ENCODE assay signal across 9 cellular contexts in genomic region chr20:32017711-32018251, GRCh38. TPM values are rescaled to one million over a fixed set of nuclear protein-coding genes. Genes with fewer than 3 reads are reported as not detected.
DNase-seq lines count a peak whose midpoint lies in the region; ATAC-seq, FAIRE-seq and TF ChIP-seq lines count a peak whose summit lies in the region.
"Had no signal": no experiment of that assay in that cellular context is flagged by ENCODE, and none has a peak within 500 bp of the region (broad histone marks: within the 10 kb centered on the region; RNA-seq: fewer than 3 reads in every experiment).

No MANE protein-coding gene starts in this region.

- H3K4me3 Mint-ChIP-seq in naive thymus-derived CD8-positive, alpha-beta T cell, result peak overlapping the region; percentile 64 to 94 (median 80)

- H3K27ac ChIP-seq in Panc1 (ENCODE audit: low read length) (peak overlapping the region; percentile 5), K562 (ENCODE audit: extremely low read depth, low read depth, low read length) (no peak overlapping the region)

- DNase-seq in ACHN (peak; percentile 43), HuH-7.5 (ENCODE audit: low spot score) (peak; percentile 86), Panc1 (ENCODE audit: low read depth, low spot score) (no peak), K562 (ENCODE audit: extremely low read depth in 1 of 4, low spot score in 3 of 4) (peak; percentile 62 to 81 (median 70)), HUDEP-2 (lab: John Stamatoyannopoulos, UW; ENCODE audit: unreplicated experiment in 76 of 76) (no peak), NCI-H1694 (lab: John Stamatoyannopoulos, UW) (no peak)
- peak in 8 of 10 donors; percentile 13 to 51 (median 46) for DNase-seq in naive thymus-derived CD8-positive, alpha-beta T cell

- no peak for FAIRE-seq in K562 (lab: Jason Lieb, UNC)

- no peaks in the 10 kb centered on the region for H3K36me3 ChIP-seq in Panc1 (ENCODE audit: control insufficient read depth, insufficient read depth, low read length)
- H3K36me3 ChIP-seq in K562 (ENCODE audit: control insufficient read depth, insufficient read depth, low read length), result no peaks in the 10 kb centered on the region

- in situ Hi-C loops in ACHN (cut with HindIII; ENCODE audit: low pct_ligation_motif_present, low pct_unique_long_range_greater_than_20kb, low sequenced_read_pairs), result no loop called here
- in situ Hi-C loops in Panc1 (cut with HindIII; ENCODE audit: low pct_unique_long_range_greater_than_20kb, low sequenced_read_pairs), result no loop called here
- in situ Hi-C loops in K562 (cut with MboI), result no loop called here

- 4% methylated on average over 20 of the region's 35 CpGs for WGBS in K562 (ENCODE audit: insufficient coverage, low coverage, missing lambda C conversion rate)

- H3K4me3 ChIP-seq in Panc1 (ENCODE audit: low read depth in 2 of 2, low read length in 2 of 2) (peak overlapping the region; percentile 34 to 52), K562 (no peak overlapping the region)

- H3K27me3 Mint-ChIP-seq in naive thymus-derived CD8-positive, alpha-beta T cell, result peaks cover 37 to 81% (median 60%) of the 10 kb centered on the region in 5 donors

- peak overlapping the region; percentile 33 for H3K4me2 ChIP-seq in K562 (ENCODE audit: insufficient read depth, low read length)

- no peak overlapping the region for H3K9ac ChIP-seq in K562 (ENCODE audit: insufficient read depth in 1 of 2, low read depth in 2 of 2, low read length in 2 of 2)

- H3K79me2 ChIP-seq in K562 (ENCODE audit: control insufficient read depth, insufficient read depth, low read length), result no peaks in the 10 kb centered on the region

- CTCF ChIA-PET in Panc1 (lab: Charles Lee) (interaction anchor here (0.5 to 1.5 kb wide), 10 partner anchors 11 to 166 kb away, joined by 3 to 5 read pairs (median 3); partner anchors contain the start of gene PDRG1), K562 (lab: Yijun Ruan, JAX; ENCODE audit: low intra/inter-chr PET ratio) (no interaction called here)

- H3K9me3 ChIP-seq in Panc1 (ENCODE audit: control insufficient read depth, insufficient read depth, low read depth, low read length), result no peaks in the 10 kb centered on the region
- H3K9me3 ChIP-seq in K562 (replicated peaks; ENCODE audit: control insufficient read depth, insufficient read depth, low read depth, low read length), result no peaks in the 10 kb centered on the region

- peaks cover 0 to 2% (median 0%) of the 10 kb centered on the region in 9 donors for H3K9me3 Mint-ChIP-seq in naive thymus-derived CD8-positive, alpha-beta T cell

- peaks cover 13 to 27% (median 22%) of the 10 kb centered on the region in 4 donors for H3K4me1 Mint-ChIP-seq in naive thymus-derived CD8-positive, alpha-beta T cell

- H3K9me1 ChIP-seq in K562 (ENCODE audit: control insufficient read depth, insufficient read depth, low read length), result no peaks in the 10 kb centered on the region

- TF ChIP-seq RAD21 in K562 (CRISPR knock-in tag; conservative IDR thresholded peaks at IDR 0.05 in 1 of 2, IDR thresholded peaks at IDR 0.05 in 1 of 2), result no peak; a peak in 1 of 4 replicates

- intact Hi-C loops in Panc1 (cut with micrococcal nuclease; ENCODE audit: unreplicated experiment), result loop anchor here (5.0 kb wide), 1 partner anchor 45 kb away; no protein-coding TSS in a partner anchor
- intact Hi-C loops in K562 (cut with micrococcal nuclease), result loop anchor here (5.0 kb wide), 1 partner anchor 65 kb away; the partner anchor contains the start of gene PDRG1

- TF ChIP-seq POLR2A in K562 (conservative IDR thresholded peaks at IDR 0.05), result no peak

- H3K4me1 ChIP-seq in Panc1 (ENCODE audit: control insufficient read depth, insufficient read depth, low read length), result peaks cover 19% of the 10 kb centered on the region
- H3K4me1 ChIP-seq in K562 (replicated peaks in 1 of 2; ENCODE audit: control insufficient read depth in 2 of 2, insufficient read depth in 2 of 2, low read length in 2 of 2), result peaks cover 6 to 19% of the 10 kb centered on the region in 2 experiments; a peak in 4 of 5 replicates

- H3K36me3 Mint-ChIP-seq in naive thymus-derived CD8-positive, alpha-beta T cell, result peaks cover 0 to 3% (median 0%) of the 10 kb centered on the region in 3 donors

- peak overlapping the region in 1 of 10 donors; percentile 34 for H3K27ac Mint-ChIP-seq in naive thymus-derived CD8-positive, alpha-beta T cell

- H4K20me1 ChIP-seq in K562 (replicated peaks; ENCODE audit: control insufficient read depth, insufficient read depth, low read length), result 0 out of 2 replicates have a peak, but pooled peaks cover 11% of the 10 kb centered on the region

- ATAC-seq in Panc1, result no peak; the same call in 1 of the 2 replicates
- ATAC-seq in K562, result peak; percentile 77
- peak; percentile 66 to 82 for ATAC-seq in naive thymus-derived CD8-positive, alpha-beta T cell
- no peak for ATAC-seq in GM19463 (IDR thresholded peaks at IDR 0.05; ENCODE audit: unreplicated experiment)

- peaks cover 11% of the 10 kb centered on the region; the same call in 1 of the 2 replicates for H3K27me3 ChIP-seq in Panc1 (ENCODE audit: control insufficient read depth, insufficient read depth, low read length)
- peaks cover 23 to 64% of the 10 kb centered on the region in 2 experiments for H3K27me3 ChIP-seq in K562 (ENCODE audit: control insufficient read depth in 2 of 2, insufficient read depth in 2 of 2, low read length in 2 of 2)

- no peak for TF ChIP-seq CTCF in Panc1 (IDR thresholded peaks at IDR 0.05)
- peak; percentile 25 to 45 (median 34); a peak in 2 of 6 replicates for TF ChIP-seq CTCF in K562 (IDR thresholded peaks at IDR 0.05 in 2 of 3, conservative IDR thresholded peaks at IDR 0.05 in 1 of 3; ENCODE audit: insufficient read depth in 2 of 3, low read depth in 1 of 3, low read length in 3 of 3)

- TF ChIP-seq EP300 in K562 (IDR thresholded peaks at IDR 0.05; ENCODE audit: low read length), result no peak

- POLR2A ChIA-PET in Panc1 (lab: Charles Lee), result interaction anchor here (0.5 to 1.0 kb wide), 4 partner anchors 23 to 695 kb away, joined by 3 to 4 read pairs (median 3); no protein-coding TSS in a partner anchor
- POLR2A ChIA-PET in K562 (lab: Yijun Ruan, JAX), result interaction anchor here (1.0 kb wide), 1 partner anchor 10 kb away, joined by 3 read pairs; no protein-coding TSS in a partner anchor
- POLR2A ChIA-PET in naive thymus-derived CD8-positive, alpha-beta T cell (lab: Charles Lee), result no interaction called here

- TSS peak; percentile 84 for BruUV-seq in Panc1 (replicated peaks; lab: Mats Ljungman, UMichigan)
- no TSS peak for BruUV-seq in K562 (replicated peaks; lab: Mats Ljungman, UMichigan)

- H2AFZ ChIP-seq in K562 (ENCODE audit: low read depth, low read length), result peak overlapping the region; percentile 10; the same call in 1 of the 2 replicates

RNA-seq across cellular contexts. Expression of gene CCM2L, which starts 7.5 kb away (rescaled TPM):
- total RNA-seq in Panc1 (2021; ENCODE audit: unreplicated experiment) (45.4 TPM), K562 (2014; rRNA removed) (not detected in 2 replicates), K562 (2014; rRNA removed; fragmentation: Illumina TruSeq; extraction: Trizol) (not detected in 2 replicates), K562 (2015; rRNA removed; fragmentation: Illumina TruSeq; extraction: Trizol) (not detected in 2 replicates), K562 (2021) (not detected in 2 replicates)
- 25.5 TPM for polyA plus RNA-seq in Panc1 (2012; ENCODE audit: insufficient read length)
- not detected in 2 replicates for total RNA-seq in K562 (2011; cell fraction: chromatin; rRNA removed; ENCODE audit: low replicate concordance)
- total RNA-seq in K562 (2011; cell fraction: nucleolus; rRNA removed), result not detected in 2 replicates
- total RNA-seq in K562 (2011; cell fraction: nucleoplasm; rRNA removed), result not detected in 2 replicates
- polyA plus RNA-seq in K562 (2011; rRNA removed) (0.04 TPM in 1 of 2 replicates, not detected in the other), K562 (2014; fragmentation: Illumina TruSeq; extraction: Trizol) (not detected in 2 replicates), K562 (2014; fragmentation: Nextera tagmentation; extraction: Ambion mirVana) (not detected), K562 (2014; rRNA removed) (not detected in 2 replicates)
- not detected in 2 replicates for polyA plus RNA-seq in K562 (2011; cell fraction: cytosol; rRNA removed)
- not detected in 2 replicates for polyA plus RNA-seq in K562 (2011; cell fraction: nucleus; rRNA removed)
- 0.30 TPM in 1 of 2 replicates, not detected in the other for polyA plus RNA-seq in K562 (2012)
- not detected in 2 replicates for polyA minus RNA-seq in K562 (2011; rRNA and poly(A)+ RNA removed)
- not detected in 2 replicates for polyA minus RNA-seq in K562 (2011; cell fraction: cytosol; rRNA and poly(A)+ RNA removed)
- not detected in 2 replicates for polyA minus RNA-seq in K562 (2011; cell fraction: nucleus; rRNA and poly(A)+ RNA removed)
- not detected for total RNA-seq in naive thymus-derived CD8-positive, alpha-beta T cell
- polyA plus RNA-seq in naive thymus-derived CD8-positive, alpha-beta T cell, result not detected
- total RNA-seq: renal cortical epithelial cell had no signal

RNA-seq across cellular contexts. Expression of gene HCK, which starts 34.3 kb away (rescaled TPM):
- total RNA-seq in Panc1 (2021; ENCODE audit: unreplicated experiment), result 0.98 TPM
- 1.1 TPM for polyA plus RNA-seq in Panc1 (2012; ENCODE audit: insufficient read length)
- total RNA-seq in K562 (2011; cell fraction: chromatin; rRNA removed; ENCODE audit: low replicate concordance), result not detected in 2 replicates
- total RNA-seq in K562 (2011; cell fraction: nucleolus; rRNA removed), result not detected in 2 replicates
- total RNA-seq in K562 (2011; cell fraction: nucleoplasm; rRNA removed), result not detected in 2 replicates
- total RNA-seq in K562 (2014; rRNA removed), result 0.27 TPM in 1 of 2 replicates, not detected in the other
- not detected in 2 replicates for total RNA-seq in K562 (2014; rRNA removed; fragmentation: Illumina TruSeq; extraction: Trizol)
- 0.38 and 0.51 TPM in 2 replicates for total RNA-seq in K562 (2015; rRNA removed; fragmentation: Illumina TruSeq; extraction: Trizol)
- not detected in 2 replicates for total RNA-seq in K562 (2021)
- polyA plus RNA-seq in K562 (2011; rRNA removed), result 0.04 TPM in 1 of 2 replicates, not detected in the other
- polyA plus RNA-seq in K562 (2011; cell fraction: cytosol; rRNA removed), result 0.01 and 0.07 TPM in 2 replicates
- polyA plus RNA-seq in K562 (2011; cell fraction: nucleus; rRNA removed), result not detected in 2 replicates
- polyA plus RNA-seq in K562 (2012), result 0.13 and 0.50 TPM in 2 replicates
- polyA plus RNA-seq in K562 (2014; fragmentation: Illumina TruSeq; extraction: Trizol), result not detected in 2 replicates
- not detected for polyA plus RNA-seq in K562 (2014; fragmentation: Nextera tagmentation; extraction: Ambion mirVana)
- 0.09 TPM in 1 of 2 replicates, not detected in the other for polyA plus RNA-seq in K562 (2014; rRNA removed)
- 0.18 TPM in 1 of 2 replicates, not detected in the other for polyA minus RNA-seq in K562 (2011; rRNA and poly(A)+ RNA removed)
- not detected in 2 replicates for polyA minus RNA-seq in K562 (2011; cell fraction: cytosol; rRNA and poly(A)+ RNA removed)
- not detected in 2 replicates for polyA minus RNA-seq in K562 (2011; cell fraction: nucleus; rRNA and poly(A)+ RNA removed)
- total RNA-seq in naive thymus-derived CD8-positive, alpha-beta T cell, result under 1 TPM; 0.71 to 0.86 TPM
- under 1 TPM in 2 of 3 donors, not detected in 1; 0.24 to 0.35 TPM for polyA plus RNA-seq in naive thymus-derived CD8-positive, alpha-beta T cell
- total RNA-seq: renal cortical epithelial cell had no signal

RNA-seq across cellular contexts. Expression of gene XKR7, which starts 49.8 kb away (rescaled TPM):
- 6.2 TPM for total RNA-seq in Panc1 (2021; ENCODE audit: unreplicated experiment)
- polyA plus RNA-seq in Panc1 (2012; ENCODE audit: insufficient read length), result 2.8 TPM
- total RNA-seq in K562 (2011; cell fraction: chromatin; rRNA removed; ENCODE audit: low replicate concordance), result not detected in 2 replicates
- total RNA-seq in K562 (2011; cell fraction: nucleolus; rRNA removed), result not detected in 2 replicates
- total RNA-seq in K562 (2011; cell fraction: nucleoplasm; rRNA removed), result not detected in 2 replicates
- not detected in 2 replicates for total RNA-seq in K562 (2014; rRNA removed)
- not detected in 2 replicates for total RNA-seq in K562 (2014; rRNA removed; fragmentation: Illumina TruSeq; extraction: Trizol)
- not detected in 2 replicates for total RNA-seq in K562 (2015; rRNA removed; fragmentation: Illumina TruSeq; extraction: Trizol)
- 0.02 TPM in 1 of 2 replicates, not detected in the other for total RNA-seq in K562 (2021)
- polyA plus RNA-seq in K562 (2011; rRNA removed), result not detected in 2 replicates
- under 0.01 TPM in 1 of 2 replicates, not detected in the other for polyA plus RNA-seq in K562 (2011; cell fraction: cytosol; rRNA removed)
- polyA plus RNA-seq in K562 (2011; cell fraction: nucleus; rRNA removed), result not detected in 2 replicates
- not detected in 2 replicates for polyA plus RNA-seq in K562 (2012)
- polyA plus RNA-seq in K562 (2014; fragmentation: Illumina TruSeq; extraction: Trizol), result not detected in 2 replicates
- not detected for polyA plus RNA-seq in K562 (2014; fragmentation: Nextera tagmentation; extraction: Ambion mirVana)
- polyA plus RNA-seq in K562 (2014; rRNA removed), result not detected in 2 replicates
- polyA minus RNA-seq in K562 (2011; rRNA and poly(A)+ RNA removed), result not detected in 2 replicates
- polyA minus RNA-seq in K562 (2011; cell fraction: cytosol; rRNA and poly(A)+ RNA removed), result not detected in 2 replicates
- polyA minus RNA-seq in K562 (2011; cell fraction: nucleus; rRNA and poly(A)+ RNA removed), result not detected in 2 replicates
- total RNA-seq in naive thymus-derived CD8-positive, alpha-beta T cell, result not detected
- not detected for polyA plus RNA-seq in naive thymus-derived CD8-positive, alpha-beta T cell

Comparison
In these comparisons a context has a peak if more than half of its experiments do, and no peak if none do; other contexts are left out.
1. DNase-seq: peak in ACHN (single experiment), HuH-7.5 (single experiment), K562 (4 of 4) and naive thymus-derived CD8-positive, alpha-beta T cell (8 of 10); none in Panc1 (single experiment), HUDEP-2 (0 of 76) and NCI-H1694 (single experiment).
2. ATAC-seq: peak in K562 (single experiment) and naive thymus-derived CD8-positive, alpha-beta T cell (2 of 2); none in Panc1 (single experiment) and GM19463 (single experiment).
3. RNA of gene CCM2L, which starts 7.5 kb away (total RNA-seq): 45.4 TPM in Panc1 (single experiment); not detected in naive thymus-derived CD8-positive, alpha-beta T cell and not detected in K562; every median in the first group is over 10 times any median in the second.